8 cellular contexts compared by ENCODE assay signal in genomic region chr7:134605978-134606923, GRCh38. TPM values are rescaled to one million over a fixed set of nuclear protein-coding genes. Genes with fewer than 3 reads are reported as not detected.
DNase-seq lines count a peak whose midpoint lies in the region; ATAC-seq lines count a peak whose summit lies in the region.

No MANE protein-coding gene starts in this region.

- peaks cover 5% of the 10 kb centered on the region for H3K4me1 ChIP-seq in mesenchymal stem cell (ENCODE audit: control insufficient read depth, insufficient read depth, low read depth, low read length)

- peak; percentile 86 for ATAC-seq in HG03045 (IDR thresholded peaks at IDR 0.05; ENCODE audit: unreplicated experiment)

- no peaks in the 10 kb centered on the region for H3K9me3 ChIP-seq in mesenchymal stem cell (ENCODE audit: control insufficient read depth, low read length)

- CTCF ChIA-PET in activated CD4-positive, alpha-beta memory T cell treated with anti-CD3 and anti-CD28 coated beads, Interleukin-2, amount 10 ng/mL, durations not matched to agents 7 days and 5 days (lab: Charles Lee): interaction anchor here (0.6 to 4.5 kb wide), 12 partner anchors 11 to 355 kb away, joined by 3 to 40 read pairs (median 3); no protein-coding TSS in a partner anchor

- no peaks in the 10 kb centered on the region for H3K79me1 ChIP-seq in mesenchymal stem cell (replicated peaks; ENCODE audit: low read length, poor library complexity, severe bottlenecking)

- POLR2A ChIA-PET in activated CD4-positive, alpha-beta memory T cell treated with anti-CD3 and anti-CD28 coated beads, Interleukin-2, amount 10 ng/mL, durations not matched to agents 7 days and 5 days (lab: Charles Lee): no interaction called here

- peak; percentile 38 to 64 for DNase-seq in NCI-H524 (lab: John Stamatoyannopoulos, UW)
- no peak for DNase-seq in NCI-H524 treated with DMSO at 0.1 percent for 48 hours (lab: John Stamatoyannopoulos, UW)
- peak; percentile 15 for DNase-seq in NCI-H526 treated with DMSO at 0.1 percent for 48 hours (lab: John Stamatoyannopoulos, UW)
- DNase-seq in activated CD4-positive, alpha-beta memory T cell treated with anti-CD3 and anti-CD28 coated beads, Interleukin-2, amount 10 ng/mL, durations not matched to agents 7 days and 5 days: peak; percentile 61
- peak; percentile 42 for DNase-seq in effector CD8-positive, alpha-beta T cell (lab: John Stamatoyannopoulos, UW)
- peak; percentile 62 for DNase-seq in mesenchymal stem cell
- DNase-seq in stimulated activated CD8-positive, alpha-beta memory T cell treated with anti-CD3 and anti-CD28 coated beads, Interleukin-15, amount 100 ng/mL, for 48 hours (ENCODE audit: low read depth in 2 of 2): peak; percentile 28 to 31

- no peak overlapping the region for H4K91ac ChIP-seq in mesenchymal stem cell (ENCODE audit: low read length)

- no peak overlapping the region for H2AK5ac ChIP-seq in mesenchymal stem cell (ENCODE audit: low read length, severe bottlenecking)

- no peak overlapping the region for H2BK12ac ChIP-seq in mesenchymal stem cell (ENCODE audit: low read length in 2 of 2)

- no peak overlapping the region for H2BK15ac ChIP-seq in mesenchymal stem cell (ENCODE audit: low read depth, poor library complexity, severe bottlenecking)

- H2BK5ac ChIP-seq in mesenchymal stem cell (ENCODE audit: low read depth, low read length, poor library complexity, severe bottlenecking): no peak overlapping the region

- no peaks in the 10 kb centered on the region for H3K36me3 ChIP-seq in mesenchymal stem cell (ENCODE audit: control insufficient read depth in 1 of 2, insufficient read depth in 2 of 2, low read depth in 1 of 2, low read length in 2 of 2)

- no peak overlapping the region for H3K27ac Mint-ChIP-seq in activated CD4-positive, alpha-beta memory T cell treated with anti-CD3 and anti-CD28 coated beads, Interleukin-2, amount 10 ng/mL, durations not matched to agents 7 days and 5 days

- no peaks in the 10 kb centered on the region for H3K36me3 Mint-ChIP-seq in activated CD4-positive, alpha-beta memory T cell treated with anti-CD3 and anti-CD28 coated beads, Interleukin-2, amount 10 ng/mL, durations not matched to agents 7 days and 5 days (ENCODE audit: low read depth)

- no peak overlapping the region for H3K4me3 ChIP-seq in mesenchymal stem cell (ENCODE audit: insufficient read depth in 1 of 2, low read depth in 1 of 2, low read length in 2 of 2)

- H3K27me3 Mint-ChIP-seq in activated CD4-positive, alpha-beta memory T cell treated with anti-CD3 and anti-CD28 coated beads, Interleukin-2, amount 10 ng/mL, durations not matched to agents 7 days and 5 days: peaks cover 60% of the 10 kb centered on the region

- no peak overlapping the region for H3K4ac ChIP-seq in mesenchymal stem cell (ENCODE audit: low read depth in 1 of 2, low read length in 2 of 2)

- H3K4me2 ChIP-seq in mesenchymal stem cell (ENCODE audit: low read length, poor library complexity, severe bottlenecking): peak overlapping the region; percentile 30

- no peak overlapping the region for H3K23ac ChIP-seq in mesenchymal stem cell (ENCODE audit: low read length in 2 of 2)

- H3K9me3 Mint-ChIP-seq in activated CD4-positive, alpha-beta memory T cell treated with anti-CD3 and anti-CD28 coated beads, Interleukin-2, amount 10 ng/mL, durations not matched to agents 7 days and 5 days: no peaks in the 10 kb centered on the region

- peak overlapping the region; percentile 22 for H3K4me3 Mint-ChIP-seq in activated CD4-positive, alpha-beta memory T cell treated with anti-CD3 and anti-CD28 coated beads, Interleukin-2, amount 10 ng/mL, durations not matched to agents 7 days and 5 days

- H3K27ac ChIP-seq in mesenchymal stem cell (ENCODE audit: low read length, poor library complexity, severe bottlenecking): no peak overlapping the region

- 25% methylated on average over 11 of the region's 14 CpGs for WGBS in mesenchymal stem cell

- no peak overlapping the region for H3K18ac ChIP-seq in mesenchymal stem cell (ENCODE audit: low read depth in 1 of 2, low read length in 2 of 2)

- H2BK120ac ChIP-seq in mesenchymal stem cell (ENCODE audit: low read depth, low read length): no peak overlapping the region

- H3K9ac ChIP-seq in mesenchymal stem cell (ENCODE audit: low read length): peak overlapping the region; percentile 49

- H3K27me3 ChIP-seq in mesenchymal stem cell (ENCODE audit: control insufficient read depth in 1 of 2, insufficient read depth in 1 of 2, low read length in 2 of 2): no peaks in the 10 kb centered on the region

- no peak overlapping the region for H4K8ac ChIP-seq in mesenchymal stem cell (ENCODE audit: low read length)

- no peak overlapping the region for H2AFZ ChIP-seq in mesenchymal stem cell (ENCODE audit: low read depth, low read length)

- peaks cover 3% of the 10 kb centered on the region for H3K4me1 Mint-ChIP-seq in activated CD4-positive, alpha-beta memory T cell treated with anti-CD3 and anti-CD28 coated beads, Interleukin-2, amount 10 ng/mL, durations not matched to agents 7 days and 5 days

- no peak overlapping the region for H3K14ac ChIP-seq in mesenchymal stem cell (ENCODE audit: low read length in 2 of 2)

RNA-seq across cellular contexts. Expression of gene BPGM, which starts 40.4 kb away (rescaled TPM):
- total RNA-seq in activated CD4-positive, alpha-beta memory T cell treated with anti-CD3 and anti-CD28 coated beads, Interleukin-2, amount 10 ng/mL, durations not matched to agents 7 days and 5 days: 10 to 100 TPM; 27.3 to 29.3 TPM
- 21.1 TPM for polyA plus RNA-seq in mesenchymal stem cell (2013, experiment 1 of 2)
- 20.7 TPM for polyA plus RNA-seq in mesenchymal stem cell (2013, experiment 2 of 2)

RNA-seq across cellular contexts. Expression of gene AKR1B15, which starts 57.3 kb away (rescaled TPM):
- not detected for total RNA-seq in activated CD4-positive, alpha-beta memory T cell treated with anti-CD3 and anti-CD28 coated beads, Interleukin-2, amount 10 ng/mL, durations not matched to agents 7 days and 5 days
- not detected for polyA plus RNA-seq in mesenchymal stem cell (2013, experiment 1 of 2)
- not detected for polyA plus RNA-seq in mesenchymal stem cell (2013, experiment 2 of 2)
